1 cellular context compared by ENCODE assay signal in the genomic region with DNA sequence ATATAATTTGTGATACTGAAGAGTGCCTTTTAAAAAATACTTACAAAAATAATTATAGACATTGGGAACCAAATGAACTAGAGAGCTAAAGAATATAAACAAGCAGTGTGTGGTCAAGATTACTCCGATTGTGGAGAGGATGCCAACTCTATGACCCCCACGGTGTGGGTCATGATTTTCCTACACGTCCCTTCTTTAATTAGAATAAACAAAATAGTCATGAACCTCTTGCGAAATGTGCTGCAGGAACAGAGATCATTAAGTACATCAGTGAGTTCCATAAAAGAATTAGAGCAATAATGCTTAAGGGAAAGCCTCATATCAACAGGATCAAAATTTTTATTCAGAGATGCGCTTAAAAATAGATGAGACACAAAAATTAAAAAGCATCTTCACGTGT.
TF ChIP-seq lines count a peak whose summit lies in the region.

No MANE protein-coding gene starts in this region.

TF ChIP-seq in endothelial cell of umbilical vein, 7 proteins besides CTCF, POLR2A, EP300 and RAD21 (continued from another document):
- TF ChIP-seq, protein P1, sequence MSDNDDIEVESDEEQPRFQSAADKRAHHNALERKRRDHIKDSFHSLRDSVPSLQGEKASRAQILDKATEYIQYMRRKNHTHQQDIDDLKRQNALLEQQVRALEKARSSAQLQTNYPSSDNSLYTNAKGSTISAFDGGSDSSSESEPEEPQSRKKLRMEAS (IDR thresholded peaks at IDR 0.05; ENCODE audit: insufficient read depth, insufficient read length), result no peak
- TF ChIP-seq EZH2 (IDR thresholded peaks at IDR 0.05; ENCODE audit: borderline replicate concordance, low read depth, low read length, severe bottlenecking), result no peak
- no peak for TF ChIP-seq FOS (IDR thresholded peaks at IDR 0.05; ENCODE audit: borderline replicate concordance, insufficient read depth, low read length)
- no peak for TF ChIP-seq POLR2AphosphoS5 (IDR thresholded peaks at IDR 0.05; ENCODE audit: insufficient read depth, low read depth, low read length)
- TF ChIP-seq GATA2 (IDR thresholded peaks at IDR 0.05; ENCODE audit: insufficient read depth, insufficient read length, low read depth, low read length), result no peak
- TF ChIP-seq JUN (IDR thresholded peaks at IDR 0.05; ENCODE audit: borderline replicate concordance, insufficient read depth, insufficient read length, low read depth), result no peak
TF ChIP-seq in endothelial cell of umbilical vein: peak in this region for 0.
